1 cellular context compared by ENCODE assay signal in the genomic region with DNA sequence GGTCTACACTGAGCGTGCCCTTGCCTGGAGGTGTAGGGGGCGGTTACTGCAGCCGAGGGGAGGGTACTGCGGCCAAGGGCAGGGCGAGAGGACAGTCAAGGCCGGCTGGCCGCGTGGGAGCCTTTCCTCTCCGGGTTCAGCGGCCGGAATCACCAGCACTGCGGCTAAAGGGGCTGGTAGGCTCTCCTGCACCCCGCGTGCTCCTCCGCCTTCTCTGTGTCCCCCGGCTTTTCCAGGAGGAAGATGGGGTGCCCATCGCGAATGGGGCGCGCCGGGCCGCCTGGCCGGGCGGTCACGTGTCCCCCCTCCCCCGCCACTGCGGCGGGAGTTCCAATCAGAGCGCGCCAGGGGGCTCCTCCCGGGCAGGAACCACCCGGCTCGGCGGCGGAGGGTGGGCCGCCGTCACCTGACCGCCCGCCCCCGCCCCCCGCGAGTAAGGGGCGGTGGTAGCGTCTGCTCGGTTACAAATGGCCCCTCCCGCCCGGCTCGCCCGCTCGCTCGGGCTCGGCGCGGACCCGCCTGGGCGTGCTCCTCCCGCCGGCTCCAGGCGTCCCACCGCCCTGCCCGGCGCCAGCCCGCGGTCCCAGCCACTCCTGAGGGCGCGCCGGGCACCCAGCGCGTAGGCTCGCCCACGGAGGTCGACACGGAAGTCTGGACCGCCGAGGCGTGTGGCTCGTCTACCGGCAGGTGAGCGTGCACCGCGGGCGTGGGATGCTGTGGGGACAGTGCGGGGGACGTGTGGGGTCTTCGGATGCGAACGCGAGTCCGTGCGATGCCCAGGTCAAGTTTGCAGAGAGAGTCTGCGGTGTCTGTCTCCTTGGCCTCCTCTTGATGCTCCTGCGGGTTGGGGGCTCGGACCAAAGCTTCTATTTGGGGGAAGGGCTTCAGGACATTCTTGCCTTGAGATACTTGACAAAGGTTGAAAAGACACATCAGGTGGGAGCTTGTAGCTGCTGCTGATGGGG.
TF ChIP-seq lines count a peak whose summit lies in the region.

No MANE protein-coding gene starts in this region.

TF ChIP-seq in SK-N-SH, 30 proteins besides CTCF, POLR2A, EP300 and RAD21 (continued from another document):
- no peak for TF ChIP-seq PBX3 (IDR thresholded peaks at IDR 0.05)
- no peak for TF ChIP-seq TEAD4 (IDR thresholded peaks at IDR 0.05; ENCODE audit: borderline replicate concordance, insufficient read depth)
- TF ChIP-seq GABPA (IDR thresholded peaks at IDR 0.05; ENCODE audit: low read depth) = no peak
- peak; percentile 67 for TF ChIP-seq USF2 (IDR thresholded peaks at IDR 0.05; ENCODE audit: borderline replicate concordance, low read depth, low read length)
- no peak for TF ChIP-seq NRF1 (IDR thresholded peaks at IDR 0.05; ENCODE audit: low read depth, low read length)
- peak; percentile 95 for TF ChIP-seq USF1 (IDR thresholded peaks at IDR 0.05; ENCODE audit: borderline replicate concordance, low read depth)
- no peak; the same call in 1 of the 2 replicates for TF ChIP-seq SMC3 (IDR thresholded peaks at IDR 0.05; ENCODE audit: low read depth, low read length)
- no peak for TF ChIP-seq RCOR1 (IDR thresholded peaks at IDR 0.05; ENCODE audit: low read length)
- TF ChIP-seq MXI1 (IDR thresholded peaks at IDR 0.05; ENCODE audit: low read depth, low read length) = peak; percentile 79
- peak; percentile 65 for TF ChIP-seq CHD2 (IDR thresholded peaks at IDR 0.05; ENCODE audit: low read length, partially characterized antibody)
- no peak for TF ChIP-seq NFIC (IDR thresholded peaks at IDR 0.05; ENCODE audit: borderline replicate concordance)
- 0 out of 2 replicates have a peak, but pooled peaks have one; percentile 16 for TF ChIP-seq TAF1 (IDR thresholded peaks at IDR 0.05; ENCODE audit: borderline replicate concordance, low read depth, low read length)
- TF ChIP-seq, protein P1, sequence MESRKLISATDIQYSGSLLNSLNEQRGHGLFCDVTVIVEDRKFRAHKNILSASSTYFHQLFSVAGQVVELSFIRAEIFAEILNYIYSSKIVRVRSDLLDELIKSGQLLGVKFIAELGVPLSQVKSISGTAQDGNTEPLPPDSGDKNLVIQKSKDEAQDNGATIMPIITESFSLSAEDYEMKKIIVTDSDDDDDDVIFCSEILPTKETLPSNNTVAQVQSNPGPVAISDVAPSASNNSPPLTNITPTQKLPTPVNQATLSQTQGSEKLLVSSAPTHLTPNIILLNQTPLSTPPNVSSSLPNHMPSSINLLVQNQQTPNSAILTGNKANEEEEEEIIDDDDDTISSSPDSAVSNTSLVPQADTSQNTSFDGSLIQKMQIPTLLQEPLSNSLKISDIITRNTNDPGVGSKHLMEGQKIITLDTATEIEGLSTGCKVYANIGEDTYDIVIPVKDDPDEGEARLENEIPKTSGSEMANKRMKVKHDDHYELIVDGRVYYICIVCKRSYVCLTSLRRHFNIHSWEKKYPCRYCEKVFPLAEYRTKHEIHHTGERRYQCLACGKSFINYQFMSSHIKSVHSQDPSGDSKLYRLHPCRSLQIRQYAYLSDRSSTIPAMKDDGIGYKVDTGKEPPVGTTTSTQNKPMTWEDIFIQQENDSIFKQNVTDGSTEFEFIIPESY (IDR thresholded peaks at IDR 0.05; ENCODE audit: borderline replicate concordance, low read depth) = no peak
- no peak for TF ChIP-seq MEF2A (IDR thresholded peaks at IDR 0.05; ENCODE audit: borderline replicate concordance, low read depth)
- TF ChIP-seq EZH2phosphoT487 (IDR thresholded peaks at IDR 0.05; ENCODE audit: borderline replicate concordance, low read depth) = no peak
- peak; percentile 62 for TF ChIP-seq POLR2AphosphoS5 (IDR thresholded peaks at IDR 0.05; ENCODE audit: low read depth, low read length)
- TF ChIP-seq GATA2 (CRISPR knock-in tag; IDR thresholded peaks at IDR 0.05) = no peak
- TF ChIP-seq TCF12 (IDR thresholded peaks at IDR 0.05) = no peak
- TF ChIP-seq MAX (IDR thresholded peaks at IDR 0.05; ENCODE audit: low read depth) = peak; percentile 80; the same call in 1 of the 2 replicates
